24 cellular contexts compared by ENCODE assay signal in the genomic region with DNA sequence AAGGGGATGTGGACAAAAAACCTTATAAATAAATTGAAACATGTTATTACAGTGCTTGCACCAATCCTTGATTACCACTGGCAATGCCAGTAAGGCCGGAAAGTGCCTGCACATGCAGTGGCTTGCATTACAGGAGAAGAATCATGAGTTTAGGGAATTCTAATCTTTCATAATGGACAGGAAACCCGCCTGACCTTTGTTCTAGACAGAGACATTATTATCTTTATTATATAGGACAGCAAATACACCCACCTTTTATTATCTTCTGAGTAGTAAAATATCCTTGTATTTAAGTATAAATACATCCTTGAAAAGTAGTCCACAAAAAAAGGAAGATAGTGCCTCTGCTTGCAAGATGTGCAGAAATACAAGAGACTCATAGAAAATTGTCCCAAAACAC.
"Had no signal": no experiment of that assay in that cellular context is flagged by ENCODE, and none has a peak within 500 bp of the region (broad histone marks: within the 10 kb centered on the region; RNA-seq: fewer than 3 reads in every experiment).

No MANE protein-coding gene starts in this region.

- H3K9me3 ChIP-seq: SK-N-SH had no signal

- DNase-seq: IMR-90, Karpas-422, KG1, MM.1S, MV-4-11, NCI-H1048, NCI-H1105, NCI-H1417 treated with DMSO at 0.1 percent for 48 hours, NCI-H146, NCI-H1694 treated with DMSO at 0.1 percent for 48 hours, NCI-H1930, NCI-H2081, NCI-H2107, NCI-H345, NCI-H446 treated with DMSO at 0.1 percent for 48 hours, NCI-H510A treated with DMSO at 0.1 percent for 48 hours, NCI-H526, NCI-H748 treated with DMSO at 0.1 percent for 48 hours, PC-3, SHP77, SK-N-SH, SW 1271 had no signal

- ATAC-seq: HepG2, Panc1, PC-3 had no signal
